23 cellular contexts compared by ENCODE assay signal in the genomic region with DNA sequence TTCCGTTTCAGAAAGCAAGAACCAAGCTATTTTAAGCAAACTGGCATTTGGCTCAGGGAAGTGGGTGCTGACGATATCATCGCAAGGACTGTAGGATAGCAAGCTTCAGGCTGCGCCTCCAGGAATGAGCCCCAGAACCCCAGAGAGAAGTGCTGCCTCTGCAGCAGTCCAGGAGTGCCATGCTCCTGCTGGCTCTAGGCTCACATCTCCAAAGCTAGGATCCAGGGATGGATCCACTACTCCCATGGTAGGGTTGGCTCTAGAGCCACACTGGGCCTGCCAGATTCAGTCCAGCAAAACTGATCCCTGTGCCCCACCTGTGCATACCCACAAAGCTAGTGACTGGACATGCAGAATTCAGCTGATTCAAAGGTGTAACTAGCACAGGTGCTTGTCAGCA.
DNase-seq lines count a peak whose midpoint lies in the region; ATAC-seq, FAIRE-seq and TF ChIP-seq lines count a peak whose summit lies in the region.
"Had no signal": no experiment of that assay in that cellular context is flagged by ENCODE, and none has a peak within 500 bp of the region (broad histone marks: within the 10 kb centered on the region; RNA-seq: fewer than 3 reads in every experiment).

No MANE protein-coding gene starts in this region.

- no peak overlapping the region for H2BK120ac ChIP-seq in H1 (replicated peaks; ENCODE audit: low read depth, low read length)

- no peaks in the 10 kb centered on the region for H3K36me3 ChIP-seq in H1 (ENCODE audit: control insufficient read depth in 2 of 4, insufficient read depth in 4 of 4, low read length in 3 of 4)
- H3K36me3 ChIP-seq: BE2C had no signal

- TF ChIP-seq EP300 in H1 (IDR thresholded peaks at IDR 0.05; ENCODE audit: borderline replicate concordance in 1 of 2, low read depth in 2 of 2, low read length in 2 of 2) = no peak

- H3K18ac ChIP-seq in H1 (ENCODE audit: extremely low read depth, low read length) = no peak overlapping the region

- H3K23ac ChIP-seq in H1 (ENCODE audit: insufficient read length) = no peak overlapping the region

- TF ChIP-seq CTCF in H1 (IDR thresholded peaks at IDR 0.05; ENCODE audit: control extremely low read depth in 1 of 3, insufficient read depth in 1 of 3, low read depth in 1 of 3, low read length in 3 of 3) = no peak

- no peak overlapping the region for H3K4me2 ChIP-seq in H1 (ENCODE audit: insufficient read depth in 1 of 2, low read depth in 2 of 2, low read length in 2 of 2)

- peak; percentile 36 for DNase-seq in MV-4-11 (lab: John Stamatoyannopoulos, UW)
- no peak for DNase-seq in H1 (ENCODE audit: low read depth in 1 of 2, low spot score in 2 of 2)
- DNase-seq in stimulated activated effector memory CD8-positive, alpha-beta T cell treated with anti-CD3 and anti-CD28 coated beads, Interleukin-12 subunit alpha, Interleukin-12 subunit beta, amount 100 ng/mL, for 72 hours (ENCODE audit: low spot score in 2 of 2) = no peak
- no peak for DNase-seq in hepatic stellate cell (ENCODE audit: low spot score)
- no peak for DNase-seq in Right ventricle myocardium superior
- DNase-seq in NCI-H1417 treated with DMSO at 0.1 percent for 48 hours (lab: John Stamatoyannopoulos, UW) = no peak
- DNase-seq: BE2C; C1 segment of cervical spinal cord; CD4-positive, CD25-positive, alpha-beta regulatory T cell; CD8-positive, alpha-beta memory T cell; COR-L47; DMS 273 treated with DMSO at 0.1 percent for 48 hours; DMS53; DND-41; EL; GM23248; HFFc6; IMR-90 had no signal

- H3K27ac ChIP-seq in H1 (ENCODE audit: low read depth, low read length) = no peak overlapping the region
- H3K27ac ChIP-seq: GM23248 had no signal

- no peaks in the 10 kb centered on the region for H4K20me1 ChIP-seq in H1 (replicated peaks in 1 of 2; ENCODE audit: control insufficient read depth in 1 of 2, insufficient read depth in 2 of 2, low read length in 2 of 2)

- H2AK5ac ChIP-seq in H1 (ENCODE audit: low read depth, low read length) = no peak overlapping the region

- H3K9ac ChIP-seq in H1 (replicated peaks in 1 of 4; ENCODE audit: extremely low read depth in 1 of 4, low read depth in 3 of 4, low read length in 3 of 4) = no peak overlapping the region
- H3K9ac ChIP-seq: GM23248 had no signal

- H3K9me3 Mint-ChIP-seq in stimulated activated effector memory CD8-positive, alpha-beta T cell treated with anti-CD3 and anti-CD28 coated beads, Interleukin-12 subunit alpha, Interleukin-12 subunit beta, amount 100 ng/mL, for 72 hours = no peaks in the 10 kb centered on the region
- H3K9me3 Mint-ChIP-seq: HFFc6 had no signal

- H3K4me1 ChIP-seq in H1 (replicated peaks in 1 of 4; ENCODE audit: control insufficient read depth in 3 of 4, insufficient read depth in 4 of 4, low read length in 3 of 4) = no peaks in the 10 kb centered on the region
- H3K4me1 ChIP-seq: BE2C had no signal

- no peak overlapping the region for H3K56ac ChIP-seq in H1 (replicated peaks; ENCODE audit: insufficient read length, low read depth, low read length)

- H3K27ac Mint-ChIP-seq in stimulated activated effector memory CD8-positive, alpha-beta T cell treated with anti-CD3 and anti-CD28 coated beads, Interleukin-12 subunit alpha, Interleukin-12 subunit beta, amount 100 ng/mL, for 72 hours = no peak overlapping the region
- H3K27ac Mint-ChIP-seq: CD4-positive, CD25-positive, alpha-beta regulatory T cell; CD8-positive, alpha-beta memory T cell; HFFc6 had no signal

- POLR2A ChIA-PET in H1 (lab: Charles Lee; ENCODE audit: partially characterized antibody) = no interaction called here

- H3K14ac ChIP-seq in H1 (ENCODE audit: insufficient read length) = no peak overlapping the region

- intact Hi-C loops in Right ventricle myocardium superior (cut with DNase I) = no loop called here

- H3K9me3 ChIP-seq in H1 (ENCODE audit: insufficient read depth in 2 of 2, low read depth in 1 of 2, low read length in 1 of 2) = no peaks in the 10 kb centered on the region
- H3K9me3 ChIP-seq: BE2C had no signal

- TF ChIP-seq POLR2A in H1 (IDR thresholded peaks at IDR 0.05; ENCODE audit: control extremely low read depth in 1 of 2, low read depth in 2 of 2, low read length in 2 of 2) = no peak

- no peak overlapping the region for H2BK20ac ChIP-seq in H1 (ENCODE audit: low read length)

- 85% methylated on average over 4 of the region's 4 CpGs; no CpG with 5 or more reads in 1 of the 2 experiments for WGBS in H1 (ENCODE audit: extremely low coverage in 1 of 2, insufficient coverage in 1 of 2, insufficient read length in 1 of 2, insufficient replicate concordance in 2 of 2, low coverage in 1 of 2, low lambda C conversion rate in 2 of 2, missing lambda C conversion rate in 1 of 2), 2 experiments

- H3K4me3 ChIP-seq in H1 (ENCODE audit: extremely low read depth in 1 of 4, insufficient read depth in 2 of 4, low read depth in 3 of 4, low read length in 4 of 4) = no peak overlapping the region
- H3K4me3 ChIP-seq: GM12878, GM23248 had no signal

- no peak overlapping the region for H2BK12ac ChIP-seq in H1 (ENCODE audit: low read depth, low read length)

- peak; percentile 8 for ATAC-seq in stimulated activated effector memory CD8-positive, alpha-beta T cell treated with anti-CD3 and anti-CD28 coated beads, Interleukin-12 subunit alpha, Interleukin-12 subunit beta, amount 100 ng/mL, for 72 hours
- no peak for ATAC-seq in Right ventricle myocardium superior (ENCODE audit: poor library complexity)
- ATAC-seq: GM12878, HCT116 had no signal

- H3K4me3 Mint-ChIP-seq in stimulated activated effector memory CD8-positive, alpha-beta T cell treated with anti-CD3 and anti-CD28 coated beads, Interleukin-12 subunit alpha, Interleukin-12 subunit beta, amount 100 ng/mL, for 72 hours = no peak overlapping the region
- H3K4me3 Mint-ChIP-seq: CD4-positive, CD25-positive, alpha-beta regulatory T cell; CD8-positive, alpha-beta memory T cell; HFFc6 had no signal

- no peak for TF ChIP-seq RAD21 in H1 (IDR thresholded peaks at IDR 0.05 in 1 of 2, conservative IDR thresholded peaks at IDR 0.05 in 1 of 2; ENCODE audit: low read depth in 2 of 2, low read length in 2 of 2)

- no peak overlapping the region for H2BK15ac ChIP-seq in H1 (ENCODE audit: low read length)

- H2AFZ ChIP-seq in H1 (ENCODE audit: low read length) = no peak overlapping the region
- H2AFZ ChIP-seq: GM23248 had no signal

- H3K23me2 ChIP-seq in H1 (ENCODE audit: low read depth, low read length) = no peaks in the 10 kb centered on the region

- H4K8ac ChIP-seq in H1 (ENCODE audit: extremely low read depth, insufficient read depth, low read length) = no peak overlapping the region

- no peak for FAIRE-seq in H1 (lab: Jason Lieb, UNC)
- FAIRE-seq: GM12878, GM19239, H54, HTR-8/SVneo had no signal

- H3K27me3 ChIP-seq in H1 (replicated peaks in 1 of 4; ENCODE audit: control insufficient read depth in 3 of 4, extremely low read depth in 1 of 4, insufficient read depth in 3 of 4, low read length in 3 of 4) = no peaks in the 10 kb centered on the region

- no peaks in the 10 kb centered on the region for H3K36me3 Mint-ChIP-seq in stimulated activated effector memory CD8-positive, alpha-beta T cell treated with anti-CD3 and anti-CD28 coated beads, Interleukin-12 subunit alpha, Interleukin-12 subunit beta, amount 100 ng/mL, for 72 hours
- H3K36me3 Mint-ChIP-seq: CD4-positive, CD25-positive, alpha-beta regulatory T cell; CD8-positive, alpha-beta memory T cell had no signal

- no peaks in the 10 kb centered on the region for H3K79me2 ChIP-seq in H1 (ENCODE audit: control insufficient read depth in 1 of 2, insufficient read depth in 2 of 2, low read length in 2 of 2)

- no peak overlapping the region for H4K91ac ChIP-seq in H1 (replicated peaks; ENCODE audit: insufficient read length, low read length)

- no peak overlapping the region for H4K5ac ChIP-seq in H1 (ENCODE audit: insufficient read length, low read depth, low read length)

- no peaks in the 10 kb centered on the region for H3K79me1 ChIP-seq in H1 (ENCODE audit: low read depth, low read length)

- CTCF ChIA-PET in H1 (lab: Charles Lee; ENCODE audit: partially characterized antibody) = no interaction called here

- no peaks in the 10 kb centered on the region for H3K4me1 Mint-ChIP-seq in stimulated activated effector memory CD8-positive, alpha-beta T cell treated with anti-CD3 and anti-CD28 coated beads, Interleukin-12 subunit alpha, Interleukin-12 subunit beta, amount 100 ng/mL, for 72 hours
- H3K4me1 Mint-ChIP-seq: CD4-positive, CD25-positive, alpha-beta regulatory T cell; CD8-positive, alpha-beta memory T cell had no signal

- H3K4ac ChIP-seq in H1 (replicated peaks; ENCODE audit: insufficient read length, low read depth, low read length) = no peak overlapping the region

- no peak overlapping the region for H2BK5ac ChIP-seq in H1 (ENCODE audit: low read depth, low read length)

TF ChIP-seq in H1, 55 proteins besides CTCF, POLR2A, EP300 and RAD21:
- TF ChIP-seq MAFK (IDR thresholded peaks at IDR 0.05; ENCODE audit: low read depth, low read length) (0 out of 2 replicates have a peak, but pooled peaks have one; percentile 3), CHD1 (IDR thresholded peaks at IDR 0.05; ENCODE audit: low read depth, low read length) (no peak), SP4 (IDR thresholded peaks at IDR 0.05; ENCODE audit: low read length) (no peak)
